1 cellular context compared by ENCODE assay signal in genomic region chr10:118982366-118982765, GRCh38.
TF ChIP-seq lines count a peak whose summit lies in the region.

No MANE protein-coding gene starts in this region.

TF ChIP-seq in H1, 55 proteins besides CTCF, POLR2A, EP300 and RAD21:
- TF ChIP-seq SIN3A (conservative IDR thresholded peaks at IDR 0.05 in 1 of 2, IDR thresholded peaks at IDR 0.05 in 1 of 2; ENCODE audit: low read depth in 1 of 2, low read length in 2 of 2) (no peak), RFX5 (IDR thresholded peaks at IDR 0.05; ENCODE audit: borderline replicate concordance, low read depth, low read length) (no peak), GABPA (IDR thresholded peaks at IDR 0.05; ENCODE audit: borderline replicate concordance, insufficient read depth, low read length) (no peak), TCF12 (IDR thresholded peaks at IDR 0.05; ENCODE audit: low read depth, low read length) (no peak), CHD7 (IDR thresholded peaks at IDR 0.05; ENCODE audit: insufficient replicate concordance, low read length) (no peak), EZH2 (IDR thresholded peaks at IDR 0.05; ENCODE audit: low read depth, low read length, severe bottlenecking) (no peak), ZNF274 (IDR thresholded peaks at IDR 0.05; ENCODE audit: borderline replicate concordance, extremely low read depth, low read length) (no peak), NRF1 (IDR thresholded peaks at IDR 0.05; ENCODE audit: low read depth, low read length) (no peak), TAF7 (optimal IDR thresholded peaks at IDR 0.05; ENCODE audit: borderline replicate concordance, low read depth, low read length) (no peak), ATF2 (IDR thresholded peaks at IDR 0.05; ENCODE audit: low read length) (no peak), CHD1 (IDR thresholded peaks at IDR 0.05; ENCODE audit: low read depth, low read length) (no peak), JUN (IDR thresholded peaks at IDR 0.05; ENCODE audit: low read depth, low read length) (no peak), CREB1 (IDR thresholded peaks at IDR 0.05) (no peak), SP4 (IDR thresholded peaks at IDR 0.05; ENCODE audit: low read length) (no peak), SP2 (IDR thresholded peaks at IDR 0.05; ENCODE audit: low read length) (no peak), RNF2 (IDR thresholded peaks at IDR 0.05; ENCODE audit: borderline replicate concordance, low read depth, low read length, missing control alignments, poor library complexity, severe bottlenecking) (no peak), BRCA1 (IDR thresholded peaks at IDR 0.05; ENCODE audit: low read depth, low read length) (no peak)
